Comparison of ENCODE assay signal across 8 cellular contexts in genomic region chr11:6468712-6469495, GRCh38. TPM values are rescaled to one million over a fixed set of nuclear protein-coding genes. Genes with fewer than 3 reads are reported as not detected.
DNase-seq lines count a peak whose midpoint lies in the region; ATAC-seq and TF ChIP-seq lines count a peak whose summit lies in the region.

No MANE protein-coding gene starts in this region.

- H3K36me3 Mint-ChIP-seq in activated T-helper 17 cell treated with anti-CD3 and anti-CD28 coated beads, Interleukin-2, amount 50 U/mL, for 72 hours (ENCODE audit: low read depth), result peaks cover 6% of the 10 kb centered on the region

- no peaks in the 10 kb centered on the region for H3K4me1 ChIP-seq in cardiac muscle cell (ENCODE audit: low read depth)

- no peak overlapping the region for H3K27ac Mint-ChIP-seq in activated T-helper 17 cell treated with anti-CD3 and anti-CD28 coated beads, Interleukin-2, amount 50 U/mL, for 72 hours

- no peak overlapping the region for H3K4me3 ChIP-seq in cardiac muscle cell

- no peaks in the 10 kb centered on the region for H3K27me3 Mint-ChIP-seq in activated T-helper 17 cell treated with anti-CD3 and anti-CD28 coated beads, Interleukin-2, amount 50 U/mL, for 72 hours

- peak overlapping the region; percentile 23 for H3K27ac ChIP-seq in cardiac muscle cell

- no peaks in the 10 kb centered on the region for H3K27me3 ChIP-seq in cardiac muscle cell

- ATAC-seq in activated T-helper 17 cell treated with anti-CD3 and anti-CD28 coated beads, Interleukin-2, amount 50 U/mL, for 72 hours (replicated peaks), result peak; percentile 23

- H3K4me3 Mint-ChIP-seq in activated T-helper 17 cell treated with anti-CD3 and anti-CD28 coated beads, Interleukin-2, amount 50 U/mL, for 72 hours, result no peak overlapping the region

- H3K4me1 Mint-ChIP-seq in activated T-helper 17 cell treated with anti-CD3 and anti-CD28 coated beads, Interleukin-2, amount 50 U/mL, for 72 hours, result peaks cover 6% of the 10 kb centered on the region

- peak; percentile 83 for DNase-seq in GM13976 (ENCODE audit: low spot score)
- peak; percentile 63 for DNase-seq in H4 (ENCODE audit: low spot score)
- peak; percentile 61 for DNase-seq in MV-4-11 (lab: John Stamatoyannopoulos, UW)
- DNase-seq in cardiac muscle cell (ENCODE audit: low read depth in 1 of 2, low spot score in 1 of 2), result peak; percentile 97
- DNase-seq in posterior cingulate gyrus, result peak; percentile 53 to 97 (median 82)
- DNase-seq in stimulated activated naive CD4-positive, alpha-beta T cell (lab: John Stamatoyannopoulos, UW), result no peak
- no peak for DNase-seq in NCI-H524 treated with DMSO at 0.1 percent for 48 hours (lab: John Stamatoyannopoulos, UW)

- H3K36me3 ChIP-seq in cardiac muscle cell, result no peaks in the 10 kb centered on the region

- intact Hi-C loops in posterior cingulate gyrus (cut with DNase I), result no loop called here

- H3K9me3 Mint-ChIP-seq in activated T-helper 17 cell treated with anti-CD3 and anti-CD28 coated beads, Interleukin-2, amount 50 U/mL, for 72 hours, result no peaks in the 10 kb centered on the region

- TF ChIP-seq CTCF in GM13976 (IDR thresholded peaks at IDR 0.05; ENCODE audit: borderline replicate concordance, control extremely low read depth, extremely low read depth, insufficient read depth, missing control alignments), result no peak
- no peak for TF ChIP-seq CTCF in cardiac muscle cell (IDR thresholded peaks at IDR 0.05; ENCODE audit: low read depth, low read length)

- in situ Hi-C loops in GM13976 (cut with MboI; ENCODE audit: low sequenced_read_pairs, unreplicated experiment), result no loop called here

- H3K9me3 ChIP-seq in cardiac muscle cell (ENCODE audit: low read depth), result no peaks in the 10 kb centered on the region

RNA-seq across cellular contexts. Expression of gene TRIM3, which starts 4.8 kb away (rescaled TPM):
- total RNA-seq in H4 (2014; rRNA removed; shearing (Covaris generic)), result 10.6 and 15.1 TPM in 2 replicates
- 10 to 100 TPM in 1 of 2 donors, 1 to 10 TPM in 1; 7.0 to 10.7 TPM for total RNA-seq in activated T-helper 17 cell treated with anti-CD3 and anti-CD28 coated beads, Interleukin-2, amount 50 U/mL, for 72 hours
- total RNA-seq in cardiac muscle cell, result 25.3 and 27.5 TPM in 2 replicates
- 21.5 and 21.9 TPM in 2 replicates for polyA plus RNA-seq in cardiac muscle cell

RNA-seq across cellular contexts. Expression of gene ARFIP2, which starts 12.2 kb away (rescaled TPM):
- 83.1 and 92.4 TPM in 2 replicates for total RNA-seq in H4 (2014; rRNA removed; shearing (Covaris generic))
- 10 to 100 TPM; 44.0 to 48.8 TPM for total RNA-seq in activated T-helper 17 cell treated with anti-CD3 and anti-CD28 coated beads, Interleukin-2, amount 50 U/mL, for 72 hours
- 52.7 and 56.7 TPM in 2 replicates for total RNA-seq in cardiac muscle cell
- 60.1 and 68.9 TPM in 2 replicates for polyA plus RNA-seq in cardiac muscle cell

RNA-seq across cellular contexts. Expression of gene TIMM10B, which starts 12.4 kb away (rescaled TPM):
- total RNA-seq in H4 (2014; rRNA removed; shearing (Covaris generic)), result 44.4 and 45.7 TPM in 2 replicates
- total RNA-seq in activated T-helper 17 cell treated with anti-CD3 and anti-CD28 coated beads, Interleukin-2, amount 50 U/mL, for 72 hours, result 10 to 100 TPM; 42.7 to 43.7 TPM
- total RNA-seq in cardiac muscle cell, result 33.7 and 62.0 TPM in 2 replicates
- polyA plus RNA-seq in cardiac muscle cell, result 39.0 and 46.2 TPM in 2 replicates

RNA-seq across cellular contexts. Expression of gene HPX, which starts 28.1 kb away (rescaled TPM):
- total RNA-seq in H4 (2014; rRNA removed; shearing (Covaris generic)), result 0.72 TPM in 1 of 2 replicates, not detected in the other
- total RNA-seq in activated T-helper 17 cell treated with anti-CD3 and anti-CD28 coated beads, Interleukin-2, amount 50 U/mL, for 72 hours, result 1 to 10 TPM in 1 of 2 donors, under 1 TPM in 1; 0.58 to 1.3 TPM
- total RNA-seq in cardiac muscle cell, result 0.95 TPM in 1 of 2 replicates, not detected in the other
- 0.73 and 2.3 TPM in 2 replicates for polyA plus RNA-seq in cardiac muscle cell

RNA-seq across cellular contexts. Expression of gene DNHD1, which starts 28.2 kb away (rescaled TPM):
- total RNA-seq in H4 (2014; rRNA removed; shearing (Covaris generic)), result 0.90 and 1.2 TPM in 2 replicates
- 10 to 100 TPM; 25.2 to 39.3 TPM for total RNA-seq in activated T-helper 17 cell treated with anti-CD3 and anti-CD28 coated beads, Interleukin-2, amount 50 U/mL, for 72 hours
- total RNA-seq in cardiac muscle cell, result 9.2 and 24.5 TPM in 2 replicates
- 8.8 and 10.5 TPM in 2 replicates for polyA plus RNA-seq in cardiac muscle cell

Comparison
In these comparisons a context has a peak if more than half of its experiments do, and no peak if none do; other contexts are left out.
1. DNase-seq: peak in GM13976 (single experiment), H4 (single experiment), MV-4-11 (single experiment), cardiac muscle cell (2 of 2) and posterior cingulate gyrus (10 of 10); none in stimulated activated naive CD4-positive, alpha-beta T cell (0 of 6) and NCI-H524 treated with DMSO at 0.1 percent for 48 hours (single experiment).